ENCODE assay signal across 9 cellular contexts in genomic region chr14:52380294-52380693, GRCh38.
A peak's percentile ranks its signal among the peaks of the same experiment; 100 is the strongest.
DNase-seq lines count a peak whose midpoint lies in the region; ATAC-seq and TF ChIP-seq lines count a peak whose summit lies in the region.
"Had no signal": no experiment of that assay in that cellular context is flagged by ENCODE, and none has a peak within 500 bp of the region (broad histone marks: within the 10 kb centered on the region; RNA-seq: fewer than 3 reads in every experiment).

No MANE protein-coding gene starts in this region.

- H3K27me3 ChIP-seq in mesenchymal stem cell (ENCODE audit: control insufficient read depth in 1 of 2, insufficient read depth in 1 of 2, low read length in 2 of 2) = no peaks in the 10 kb centered on the region

- no peak overlapping the region for H3K14ac ChIP-seq in mesenchymal stem cell (ENCODE audit: low read length in 2 of 2)

- H3K36me3 Mint-ChIP-seq in Calu3 (ENCODE audit: insufficient read depth, unreplicated experiment) = no peaks in the 10 kb centered on the region

- no peaks in the 10 kb centered on the region for H3K36me3 ChIP-seq in mesenchymal stem cell (ENCODE audit: control insufficient read depth in 1 of 2, insufficient read depth in 2 of 2, low read depth in 1 of 2, low read length in 2 of 2)

- H3K79me1 ChIP-seq in mesenchymal stem cell (replicated peaks; ENCODE audit: low read length, poor library complexity, severe bottlenecking) = no peaks in the 10 kb centered on the region

- no peak overlapping the region for H2BK5ac ChIP-seq in mesenchymal stem cell (ENCODE audit: low read depth, low read length, poor library complexity, severe bottlenecking)

- peak; percentile 31 for DNase-seq in HPDE6-E6E7 (ENCODE audit: extremely low spot score)
- peak; percentile 72 for DNase-seq in mesenchymal stem cell
- no peak for DNase-seq in Calu3
- no peak for DNase-seq in stimulated activated CD4-positive, alpha-beta T cell treated with anti-CD3 and anti-CD28 coated beads, Interleukin-1b, Interleukin-23, amount 100 ng/mL, for 48 hours
- DNase-seq in stimulated activated naive CD4-positive, alpha-beta T cell treated with Interleukin-2 at 50 U/mL for 16 hours (lab: John Stamatoyannopoulos, UW) = no peak
- no peak for DNase-seq in activated CD4-positive, alpha-beta T cell treated with anti-CD3 and anti-CD28 coated beads for 48 hours
- DNase-seq: nephron progenitor cell had no signal

- peak overlapping the region; percentile 59 for H2AK5ac ChIP-seq in mesenchymal stem cell (ENCODE audit: low read length, severe bottlenecking)

- CTCF ChIA-PET in Calu3 (lab: Charles Lee) = no interaction called here

- no peak overlapping the region for H2BK12ac ChIP-seq in mesenchymal stem cell (ENCODE audit: low read length in 2 of 2)

- peak overlapping the region; percentile 56 for H3K27ac ChIP-seq in mesenchymal stem cell (ENCODE audit: low read length, poor library complexity, severe bottlenecking)

- no peak overlapping the region for H3K27ac Mint-ChIP-seq in Calu3 (ENCODE audit: unreplicated experiment)
- H3K27ac Mint-ChIP-seq: nephron progenitor cell had no signal

- no peak overlapping the region for H3K4me3 Mint-ChIP-seq in Calu3 (ENCODE audit: low read depth, unreplicated experiment)
- H3K4me3 Mint-ChIP-seq: nephron progenitor cell had no signal

- ATAC-seq in GM19023 (IDR thresholded peaks at IDR 0.05; ENCODE audit: unreplicated experiment) = peak; percentile 99
- ATAC-seq in HG02588 (IDR thresholded peaks at IDR 0.05; ENCODE audit: unreplicated experiment) = peak; percentile 100

- H3K23ac ChIP-seq in mesenchymal stem cell (ENCODE audit: low read length in 2 of 2) = no peak overlapping the region

- no peak overlapping the region for H2BK120ac ChIP-seq in mesenchymal stem cell (ENCODE audit: low read depth, low read length)

- no peak overlapping the region for H4K8ac ChIP-seq in mesenchymal stem cell (ENCODE audit: low read length)

- H3K4me1 Mint-ChIP-seq in Calu3 (ENCODE audit: low read depth, unreplicated experiment) = no peaks in the 10 kb centered on the region

- peak overlapping the region; percentile 55 for H3K9ac ChIP-seq in mesenchymal stem cell (ENCODE audit: low read length)

- no peak overlapping the region for H2AFZ ChIP-seq in mesenchymal stem cell (ENCODE audit: low read depth, low read length)

- peak overlapping the region; percentile 34 for H3K4me2 ChIP-seq in mesenchymal stem cell (ENCODE audit: low read length, poor library complexity, severe bottlenecking)

- no peaks in the 10 kb centered on the region for H3K9me3 ChIP-seq in mesenchymal stem cell (ENCODE audit: control insufficient read depth, low read length)

- no peak overlapping the region for H3K4me3 ChIP-seq in mesenchymal stem cell (ENCODE audit: insufficient read depth in 1 of 2, low read depth in 1 of 2, low read length in 2 of 2)

- peaks cover 5% of the 10 kb centered on the region for H3K9me3 Mint-ChIP-seq in Calu3 (ENCODE audit: low read depth, unreplicated experiment)

- intact Hi-C loops in Calu3 (cut with micrococcal nuclease; ENCODE audit: unreplicated experiment) = no loop called here

- peaks cover 15% of the 10 kb centered on the region for H3K27me3 Mint-ChIP-seq in Calu3 (ENCODE audit: unreplicated experiment)

- no peak overlapping the region for H4K91ac ChIP-seq in mesenchymal stem cell (ENCODE audit: low read length)

- H3K18ac ChIP-seq in mesenchymal stem cell (ENCODE audit: low read depth in 1 of 2, low read length in 2 of 2) = no peak overlapping the region

- H3K4ac ChIP-seq in mesenchymal stem cell (ENCODE audit: low read depth in 1 of 2, low read length in 2 of 2) = no peak overlapping the region

- peaks cover 3% of the 10 kb centered on the region for H3K4me1 ChIP-seq in mesenchymal stem cell (ENCODE audit: control insufficient read depth, insufficient read depth, low read depth, low read length)

- TF ChIP-seq CTCF in Calu3 (IDR thresholded peaks at IDR 0.05; ENCODE audit: unreplicated experiment) = no peak

- H2BK15ac ChIP-seq in mesenchymal stem cell (ENCODE audit: low read depth, poor library complexity, severe bottlenecking) = no peak overlapping the region

- BruUV-seq in Calu3 (replicated peaks; lab: Mats Ljungman, UMichigan) = no TSS peak

Comparison
In these comparisons a context has a peak if more than half of its experiments do, and no peak if none do; other contexts are left out.
1. DNase-seq: peak in HPDE6-E6E7 (single experiment) and mesenchymal stem cell (single experiment); none in Calu3 (single experiment), stimulated activated CD4-positive, alpha-beta T cell treated with anti-CD3 and anti-CD28 coated beads, Interleukin-1b, Interleukin-23, amount 100 ng/mL, for 48 hours (single experiment), stimulated activated naive CD4-positive, alpha-beta T cell treated with Interleukin-2 at 50 U/mL for 16 hours (single experiment) and activated CD4-positive, alpha-beta T cell treated with anti-CD3 and anti-CD28 coated beads for 48 hours (single experiment).